In genomic region chr5:43019293-43019614, GRCh38 we compare ENCODE assay signal across 8 cellular contexts. TPM values are rescaled to one million over a fixed set of nuclear protein-coding genes. Genes with fewer than 3 reads are reported as not detected.
DNase-seq lines count a peak whose midpoint lies in the region; ATAC-seq and TF ChIP-seq lines count a peak whose summit lies in the region.

No MANE protein-coding gene starts in this region.

- H3K36me3 Mint-ChIP-seq in CD14-positive monocyte (peaks cover 0 to 4% of the 10 kb centered on the region in 2 donors), nephron (ENCODE audit: low read depth) (no peaks in the 10 kb centered on the region)

- H3K27me3 Mint-ChIP-seq in CD14-positive monocyte (ENCODE audit: low read depth in 3 of 3) (peaks cover 0 to 2% (median 0%) of the 10 kb centered on the region in 3 donors), nephron (ENCODE audit: low read depth) (peaks cover 97% of the 10 kb centered on the region)

- ATAC-seq in GM21360 (IDR thresholded peaks at IDR 0.05; ENCODE audit: unreplicated experiment), result no peak

- peaks cover 0 to 89% (median 71%) of the 10 kb centered on the region in 45 donors for H3K27me3 ChIP-seq in dorsolateral prefrontal cortex

- H3K27ac ChIP-seq in dorsolateral prefrontal cortex, result peak overlapping the region in 50 of 59 donors; percentile 5 to 96 (median 90)

- H3K4me1 Mint-ChIP-seq in CD14-positive monocyte (peaks cover 30% of the 10 kb centered on the region), nephron (peaks cover 28% of the 10 kb centered on the region)

- peak overlapping the region; percentile 97 to 100 (median 99) for H3K27ac Mint-ChIP-seq in CD14-positive monocyte
- no peak overlapping the region for H3K27ac Mint-ChIP-seq in nephron

- DNase-seq in CD14-positive monocyte (ENCODE audit: low spot score) (no peak), dorsolateral prefrontal cortex (no peak), NCI-H524 treated with DMSO at 0.1 percent for 48 hours (lab: John Stamatoyannopoulos, UW) (no peak), cerebellar nuclear complex (lab: John Stamatoyannopoulos, UW) (no peak)
- no peak for DNase-seq in Jurkat, Clone E6-1 (ENCODE audit: low read depth, low spot score)
- no peak for DNase-seq in stimulated activated CD8-positive, alpha-beta memory T cell treated with anti-CD3 and anti-CD28 coated beads, Interleukin-4, amount 100 ng/mL, for 48 hours

- TF ChIP-seq CTCF in CD14-positive monocyte (IDR thresholded peaks at IDR 0.05), result no peak
- TF ChIP-seq CTCF in dorsolateral prefrontal cortex (IDR thresholded peaks at IDR 0.05 in 54 of 56, conservative IDR thresholded peaks at IDR 0.05 in 2 of 56; ENCODE audit: low read depth in 1 of 56, partially characterized antibody in 56 of 56), result no peak
- TF ChIP-seq CTCF in nephron (IDR thresholded peaks at IDR 0.05; ENCODE audit: unreplicated experiment in 3 of 3), result no peak

- H3K9me3 Mint-ChIP-seq in CD14-positive monocyte (peaks cover 0 to 3% (median 0%) of the 10 kb centered on the region in 7 donors), nephron (no peaks in the 10 kb centered on the region)

- H3K4me3 Mint-ChIP-seq in CD14-positive monocyte (peak overlapping the region; percentile 95 to 97), nephron (peak overlapping the region; percentile 68 to 93 (median 90))

- intact Hi-C loops in CD14-positive monocyte (cut with micrococcal nuclease), result loop anchor here in 1 of 2 donors (1.0 to 2.0 kb wide), 2 partner anchors 9 to 48 kb away; no protein-coding TSS in a partner anchor
- intact Hi-C loops in dorsolateral prefrontal cortex (cut with DNase I), result no loop called here

- peak overlapping the region; percentile 61 for H3K4me3 ChIP-seq in Jurkat, Clone E6-1 (ENCODE audit: low read length)
- peak overlapping the region in 57 of 59 donors; percentile 11 to 72 (median 53) for H3K4me3 ChIP-seq in dorsolateral prefrontal cortex

RNA-seq across cellular contexts. Expression of gene ANXA2R, which starts 20.9 kb away (rescaled TPM):
- 1 to 10 TPM; 2.3 to 3.1 TPM for polyA plus RNA-seq in CD14-positive monocyte
- polyA plus RNA-seq in Jurkat, Clone E6-1 (2012; ENCODE audit: insufficient read depth, insufficient read length), result 31.8 TPM
- total RNA-seq in dorsolateral prefrontal cortex, result 1 to 10 TPM in 111 of 120 experiments, under 1 TPM in 9; 0.48 to 5.2 (median 1.9) TPM

Comparison
In these comparisons a context has a peak if more than half of its experiments do, and no peak if none do; other contexts are left out.
1. H3K27ac Mint-ChIP-seq: peak in CD14-positive monocyte (7 of 7); none in nephron (0 of 3).